ENCODE assay signal across 22 cellular contexts in genomic region chr2:2750867-2751714, GRCh38.
A peak's percentile ranks its signal among the peaks of the same experiment; 100 is the strongest.
DNase-seq lines count a peak whose midpoint lies in the region; FAIRE-seq and TF ChIP-seq lines count a peak whose summit lies in the region.
"Had no signal": no experiment of that assay in that cellular context is flagged by ENCODE, and none has a peak within 500 bp of the region (broad histone marks: within the 10 kb centered on the region; RNA-seq: fewer than 3 reads in every experiment).

No MANE protein-coding gene starts in this region.

- H3K27ac ChIP-seq in kidney (ENCODE audit: low read depth in 2 of 2, low read length in 2 of 2), result no peak overlapping the region
- no peak overlapping the region for H3K27ac ChIP-seq in spleen
- H3K27ac ChIP-seq in H9 (ENCODE audit: insufficient read length, low read depth, low read length), result no peak overlapping the region
- H3K27ac ChIP-seq: BLaER1, C4-2B had no signal

- no peak overlapping the region for H2BK12ac ChIP-seq in H9 (ENCODE audit: insufficient read length, low read depth, low read length)

- no peak overlapping the region for H3K4me2 ChIP-seq in H9 (ENCODE audit: insufficient read depth, insufficient read length, low read length)
- H3K4me2 ChIP-seq: BLaER1 had no signal

- no peak overlapping the region for H3K4me3 Mint-ChIP-seq in nephron progenitor cell
- H3K4me3 Mint-ChIP-seq in H9, result no peak overlapping the region
- H3K4me3 Mint-ChIP-seq: CD4-positive, alpha-beta T cell; CD8-positive, alpha-beta T cell had no signal

- H4K5ac ChIP-seq in H9 (ENCODE audit: insufficient read length, low read depth, low read length), result no peak overlapping the region

- intact Hi-C loops in kidney (cut with DNase I) (no loop called here), spleen (cut with DNase I; ENCODE audit: low total_unique reads) (no loop called here)

- no peak overlapping the region for H3K9ac ChIP-seq in kidney (ENCODE audit: low read length in 2 of 2)
- no peak overlapping the region for H3K9ac ChIP-seq in H9 (ENCODE audit: extremely low read depth, insufficient read length, low read length)
- H3K9ac ChIP-seq: BLaER1 had no signal

- no peak overlapping the region for H4K91ac ChIP-seq in H9 (ENCODE audit: insufficient read length, low read depth, low read length)

- peaks cover 0 to 8% of the 10 kb centered on the region in 2 donors for H3K9me3 ChIP-seq in kidney (ENCODE audit: control insufficient read depth in 1 of 2, low read length in 2 of 2)
- H3K9me3 ChIP-seq in spleen, result peaks cover 0 to 45% (median 22%) of the 10 kb centered on the region in 8 donors
- H3K9me3 ChIP-seq in H9 (ENCODE audit: control insufficient read depth, low read depth, low read length), result peaks cover 8% of the 10 kb centered on the region
- H3K9me3 ChIP-seq: BE2C had no signal

- no peak overlapping the region for H3K14ac ChIP-seq in H9 (ENCODE audit: insufficient read depth, low read length)

- H3K56ac ChIP-seq in H9 (ENCODE audit: insufficient read length, low read depth, low read length), result no peak overlapping the region

- 92 to 97% (median 94%) methylated on average over 43 to 44 of the region's 44 CpGs for WGBS in spleen, 5 donors
- no CpG with 5 or more reads among the region's 44 CpGs for WGBS in H9 (ENCODE audit: extremely low coverage, insufficient read length, low lambda C conversion rate)

- no peak overlapping the region for H2AK5ac ChIP-seq in H9 (ENCODE audit: insufficient read length, low read length)

- no peak overlapping the region for H2AFZ ChIP-seq in H9 (ENCODE audit: low read length)

- no peaks in the 10 kb centered on the region for H3K23me2 ChIP-seq in H9 (ENCODE audit: insufficient read length, low read depth, low read length, poor library complexity, severe bottlenecking)

- peak; percentile 46 for DNase-seq in kidney
- no peak for DNase-seq in nephron progenitor cell
- peak; percentile 48 for DNase-seq in spleen
- no peak for DNase-seq in inferior parietal cortex (ENCODE audit: extremely low spot score)
- DNase-seq in H9, result no peak
- DNase-seq in foreskin fibroblast, result no peak
- DNase-seq: 8988T; ACHN; BE2C; Caco-2; Calu3; CD8-positive, alpha-beta T cell; DMS79 treated with DMSO at 0.1 percent for 48 hours; GF-D8 had no signal

- H2BK5ac ChIP-seq in H9 (ENCODE audit: insufficient read length, low read length), result no peak overlapping the region

- H3K4ac ChIP-seq in H9 (ENCODE audit: low read depth, low read length), result no peak overlapping the region

- no peak overlapping the region for H3T11ph ChIP-seq in H9 (ENCODE audit: low read length)

- no peaks in the 10 kb centered on the region for H3K79me2 ChIP-seq in H9 (ENCODE audit: insufficient read depth, low read length)

- H3K27me3 Mint-ChIP-seq in nephron progenitor cell (ENCODE audit: low read depth, poor library complexity) (peaks cover 3% of the 10 kb centered on the region), H9 (ENCODE audit: low read depth) (peaks cover 11% of the 10 kb centered on the region)
- H3K27me3 Mint-ChIP-seq: CD4-positive, alpha-beta T cell had no signal

- no peaks in the 10 kb centered on the region for H3K36me3 ChIP-seq in kidney (ENCODE audit: control insufficient read depth in 1 of 2, insufficient read depth in 2 of 2, low read length in 2 of 2)
- H3K36me3 ChIP-seq in spleen, result no peaks in the 10 kb centered on the region
- H3K36me3 ChIP-seq: BE2C, BLaER1 had no signal

- H4K8ac ChIP-seq in H9 (replicated peaks; ENCODE audit: insufficient read length, low read depth, low read length), result no peak overlapping the region

- H3K27me3 ChIP-seq in spleen (replicated peaks in 1 of 7), result no peaks in the 10 kb centered on the region
- H3K27me3 ChIP-seq in H9 (ENCODE audit: insufficient read depth, low read length), result no peaks in the 10 kb centered on the region
- H3K27me3 ChIP-seq: BE2C, BLaER1 had no signal

- no peak overlapping the region for H3K18ac ChIP-seq in H9 (ENCODE audit: insufficient read length, low read depth, low read length)

- H2BK15ac ChIP-seq in H9 (ENCODE audit: low read depth, low read length), result no peak overlapping the region

- no peak for TF ChIP-seq POLR2A in spleen (IDR thresholded peaks at IDR 0.05)

- peak overlapping the region; percentile 78 for H3K27ac Mint-ChIP-seq in nephron progenitor cell
- H3K27ac Mint-ChIP-seq in H9, result peak overlapping the region in 1 of 3 experiments; percentile 28; a peak in 1 of 7 replicates
- H3K27ac Mint-ChIP-seq: CD4-positive, alpha-beta T cell; CD8-positive, alpha-beta T cell had no signal

- no peaks in the 10 kb centered on the region for H3K36me3 Mint-ChIP-seq in nephron progenitor cell (ENCODE audit: low read depth)
- H3K36me3 Mint-ChIP-seq in H9 (ENCODE audit: insufficient read depth in 1 of 3, low read depth in 3 of 3), result peaks cover 9 to 11% (median 9%) of the 10 kb centered on the region in 3 experiments; a peak in 6 of 7 replicates
- H3K36me3 Mint-ChIP-seq: CD8-positive, alpha-beta T cell had no signal

- H3K4me3 ChIP-seq in kidney (ENCODE audit: low read length in 2 of 2), result no peak overlapping the region
- no peak overlapping the region for H3K4me3 ChIP-seq in spleen
- H3K4me3 ChIP-seq in foreskin fibroblast (ENCODE audit: low read depth in 1 of 2, low read length in 2 of 2), result no peak overlapping the region
- H3K4me3 ChIP-seq: BLaER1 had no signal

- FAIRE-seq in kidney (lab: Jason Lieb, UNC), result no peak
- FAIRE-seq: A204.1, D721Med, G401.6, GM12891, GM19239 had no signal

- no peak overlapping the region for H2BK20ac ChIP-seq in H9 (ENCODE audit: low read depth, low read length, poor library complexity, severe bottlenecking)

- H3K79me1 ChIP-seq in H9 (ENCODE audit: insufficient read depth, low read depth, low read length, poor library complexity, severe bottlenecking), result no peaks in the 10 kb centered on the region

- TF ChIP-seq CTCF in kidney (IDR thresholded peaks at IDR 0.05; ENCODE audit: borderline replicate concordance, extremely low read depth, insufficient read depth), result no peak
- no peak for TF ChIP-seq CTCF in nephron progenitor cell (IDR thresholded peaks at IDR 0.05)
- TF ChIP-seq CTCF in spleen (IDR thresholded peaks at IDR 0.05 in 8 of 11, conservative IDR thresholded peaks at IDR 0.05 in 3 of 11), result no peak
- TF ChIP-seq CTCF in H9 (conservative IDR thresholded peaks at IDR 0.05), result no peak
- no peak for TF ChIP-seq CTCF in foreskin fibroblast (IDR thresholded peaks at IDR 0.05; ENCODE audit: low read depth, low read length)

- H4K20me1 ChIP-seq in H9 (ENCODE audit: control insufficient read depth, insufficient read depth, insufficient read length), result no peaks in the 10 kb centered on the region
- H4K20me1 ChIP-seq: BLaER1 had no signal

- H3K23ac ChIP-seq in H9 (ENCODE audit: insufficient read length, low read depth, low read length), result no peak overlapping the region

- H2BK120ac ChIP-seq in H9 (ENCODE audit: low read depth, low read length, poor library complexity, severe bottlenecking), result no peak overlapping the region

- H3K4me1 ChIP-seq in kidney (ENCODE audit: control insufficient read depth in 1 of 2, insufficient read depth in 1 of 2, low read depth in 1 of 2, low read length in 2 of 2), result no peaks in the 10 kb centered on the region
- no peaks in the 10 kb centered on the region for H3K4me1 ChIP-seq in spleen
- H3K4me1 ChIP-seq in H9 (ENCODE audit: insufficient read depth, low read length), result no peaks in the 10 kb centered on the region
- H3K4me1 ChIP-seq: BE2C, Caco-2 had no signal

- H3K4me1 Mint-ChIP-seq in nephron progenitor cell (no peaks in the 10 kb centered on the region), H9 (0 out of 4 replicates have a peak, but pooled peaks cover 0 to 2% of the 10 kb centered on the region in 2 experiments)

- H3K9me3 Mint-ChIP-seq in nephron progenitor cell, result peaks cover 35% of the 10 kb centered on the region
- H3K9me3 Mint-ChIP-seq in H9, result peaks cover 34 to 44% of the 10 kb centered on the region in 2 experiments

Comparison
In these comparisons a context has a peak if more than half of its experiments do, and no peak if none do; other contexts are left out.
1. DNase-seq: peak in kidney (single experiment) and spleen (single experiment); none in nephron progenitor cell (single experiment), inferior parietal cortex (single experiment), H9 (single experiment) and foreskin fibroblast (0 of 2).